37 cellular contexts compared by ENCODE assay signal in the genomic region with DNA sequence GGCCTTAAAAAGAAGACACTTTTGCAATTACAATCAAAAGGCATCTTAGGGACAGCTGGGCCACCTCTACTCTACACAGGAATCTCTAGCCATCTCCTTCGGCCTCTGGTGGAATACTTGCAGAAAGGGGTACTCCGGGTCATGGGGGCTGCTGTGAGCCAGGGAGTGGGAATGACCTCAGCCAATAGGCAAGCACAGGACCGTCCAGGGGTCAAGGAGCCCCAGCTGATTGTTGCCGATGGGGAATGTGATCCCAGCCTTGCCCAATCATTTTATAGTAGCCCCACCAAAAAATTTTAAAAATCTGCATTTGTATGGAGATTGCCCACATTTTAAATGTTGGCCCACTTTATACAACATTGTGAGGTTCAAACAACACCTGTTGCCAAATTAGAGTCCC. TPM values are rescaled to one million over a fixed set of nuclear protein-coding genes. Genes with fewer than 3 reads are reported as not detected.
A peak's percentile ranks its signal among the peaks of the same experiment; 100 is the strongest.
DNase-seq lines count a peak whose midpoint lies in the region; ATAC-seq and TF ChIP-seq lines count a peak whose summit lies in the region.
"Had no signal": no experiment of that assay in that cellular context is flagged by ENCODE, and none has a peak within 500 bp of the region (broad histone marks: within the 10 kb centered on the region; RNA-seq: fewer than 3 reads in every experiment).

No MANE protein-coding gene starts in this region.

- H3K4me1 ChIP-seq in esophagus muscularis mucosa (peaks cover 0 to 13% (median 10%) of the 10 kb centered on the region in 4 donors), gastrocnemius medialis (peaks cover 8 to 11% of the 10 kb centered on the region in 2 donors)
- H3K4me1 ChIP-seq: A549, BE2C, Caco-2 had no signal

- H3K4me3 ChIP-seq in esophagus muscularis mucosa (no peak overlapping the region), gastrocnemius medialis (no peak overlapping the region)
- H3K4me3 ChIP-seq: A549; BLaER1; BLaER1 treated with 17β-estradiol and CSF1 and Interleukin-3, amounts not matched to agents 10 nM and 100 nM had no signal

- H3K27ac ChIP-seq in esophagus muscularis mucosa (replicated peaks in 1 of 4) (no peak overlapping the region), gastrocnemius medialis (peak overlapping the region; percentile 69 to 83 (median 81))
- H3K27ac ChIP-seq: 22Rv1; A549; BLaER1; BLaER1 treated with 17β-estradiol and CSF1 and Interleukin-3, amounts not matched to agents 10 nM and 100 nM; C4-2B had no signal

- in situ Hi-C loops in gastrocnemius medialis (cut with MboI; ENCODE audit: low sequenced_read_pairs in 4 of 4): no loop called here

- H3K27ac Mint-ChIP-seq in osteocyte (ENCODE audit: unreplicated experiment) (no peak overlapping the region), T-cell (no peak overlapping the region)
- H3K27ac Mint-ChIP-seq in stimulated activated naive CD8-positive, alpha-beta T cell treated with anti-CD3 and anti-CD28 coated beads, Interleukin-15, amount 100 ng/mL, for 72 hours: no peak overlapping the region
- H3K27ac Mint-ChIP-seq: B cell; CD14-positive monocyte; CD4-positive, alpha-beta memory T cell; CD4-positive, alpha-beta T cell; CD4-positive, CD25-positive, alpha-beta regulatory T cell; CD8-positive, alpha-beta memory T cell; CD8-positive, alpha-beta T cell had no signal

- H3K9me3 ChIP-seq in esophagus muscularis mucosa (no peaks in the 10 kb centered on the region), gastrocnemius medialis (no peaks in the 10 kb centered on the region)
- H3K9me3 ChIP-seq: A549, BE2C, BLaER1, Caco-2 had no signal

- POLR2A ChIA-PET in T-cell (lab: Charles Lee): no interaction called here

- H3K4me3 Mint-ChIP-seq in osteocyte (ENCODE audit: unreplicated experiment) (no peak overlapping the region), T-cell (no peak overlapping the region)
- H3K4me3 Mint-ChIP-seq in stimulated activated naive CD8-positive, alpha-beta T cell treated with anti-CD3 and anti-CD28 coated beads, Interleukin-15, amount 100 ng/mL, for 72 hours: no peak overlapping the region
- H3K4me3 Mint-ChIP-seq: B cell; CD14-positive monocyte; CD4-positive, alpha-beta memory T cell; CD4-positive, alpha-beta T cell; CD4-positive, CD25-positive, alpha-beta regulatory T cell; CD8-positive, alpha-beta memory T cell; CD8-positive, alpha-beta T cell had no signal

- CTCF ChIA-PET in T-cell (lab: Charles Lee): interaction anchor here in 1 of 2 donors (0.7 kb wide), 1 partner anchor 1129 kb away, joined by 5 read pairs; no protein-coding TSS in a partner anchor

- WGBS in esophagus muscularis mucosa: 83% methylated on average over 4 of the region's 4 CpGs

- no peaks in the 10 kb centered on the region for H3K9me3 Mint-ChIP-seq in osteocyte (ENCODE audit: unreplicated experiment)
- no peaks in the 10 kb centered on the region for H3K9me3 Mint-ChIP-seq in stimulated activated naive CD8-positive, alpha-beta T cell treated with anti-CD3 and anti-CD28 coated beads, Interleukin-15, amount 100 ng/mL, for 72 hours
- H3K9me3 Mint-ChIP-seq in T-cell: no peaks in the 10 kb centered on the region
- H3K9me3 Mint-ChIP-seq: CD14-positive monocyte; CD4-positive, alpha-beta memory T cell; CD4-positive, alpha-beta T cell; CD4-positive, CD25-positive, alpha-beta regulatory T cell; CD8-positive, alpha-beta T cell had no signal

- H3K36me3 Mint-ChIP-seq in osteocyte (ENCODE audit: unreplicated experiment) (no peaks in the 10 kb centered on the region), T-cell (no peaks in the 10 kb centered on the region)
- H3K36me3 Mint-ChIP-seq: CD14-positive monocyte; CD4-positive, alpha-beta memory T cell; CD4-positive, CD25-positive, alpha-beta regulatory T cell; CD8-positive, alpha-beta memory T cell; CD8-positive, alpha-beta T cell had no signal

- ATAC-seq in gastrocnemius medialis: no peak
- ATAC-seq in stimulated activated naive CD8-positive, alpha-beta T cell treated with anti-CD3 and anti-CD28 coated beads, Interleukin-15, amount 100 ng/mL, for 72 hours: no peak
- ATAC-seq in T-cell (replicated peaks in 1 of 4): no peak
- ATAC-seq: A549; CD8-positive, alpha-beta T cell had no signal

- intact Hi-C loops in esophagus muscularis mucosa (cut with DNase I): no loop called here
- intact Hi-C loops in gastrocnemius medialis (cut with DNase I; ENCODE audit: low total_unique reads): no loop called here

- no peak for TF ChIP-seq EP300 in esophagus muscularis mucosa (IDR thresholded peaks at IDR 0.05)

- peak; percentile 86 for DNase-seq in esophagus muscularis mucosa (ENCODE audit: extremely low spot score)
- DNase-seq in islet precursor cell: peak; percentile 31
- peak; percentile 57 for DNase-seq in osteocyte (ENCODE audit: extremely low spot score, unreplicated experiment)
- DNase-seq in gastrocnemius medialis: no peak
- DNase-seq in NCI-H187 treated with DMSO at 0.1 percent for 48 hours (lab: John Stamatoyannopoulos, UW): no peak
- no peak for DNase-seq in AML-193 (lab: John Stamatoyannopoulos, UW)
- no peak for DNase-seq in stimulated activated naive CD8-positive, alpha-beta T cell treated with anti-CD3 and anti-CD28 coated beads, Interleukin-15, amount 100 ng/mL, for 72 hours
- no peak for DNase-seq in T-cell
- DNase-seq: 8988T; ACHN; BE2C; C1 segment of cervical spinal cord; Caco-2; Calu3; CD4-positive, alpha-beta memory T cell; CD4-positive, alpha-beta T cell; CD4-positive, CD25-positive, alpha-beta regulatory T cell; CD8-positive, alpha-beta memory T cell; CD8-positive, alpha-beta T cell; COR-L47; DMS 273 treated with DMSO at 0.1 percent for 48 hours; DMS153; DMS53; DMS79; DMS79 treated with DMSO at 0.1 percent for 48 hours; DND-41; EL had no signal

- TF ChIP-seq POLR2A in esophagus muscularis mucosa (IDR thresholded peaks at IDR 0.05; ENCODE audit: low read depth): no peak
- TF ChIP-seq POLR2A in gastrocnemius medialis (IDR thresholded peaks at IDR 0.05): no peak

- H3K36me3 ChIP-seq in esophagus muscularis mucosa (no peaks in the 10 kb centered on the region), gastrocnemius medialis (peaks cover 0 to 52% of the 10 kb centered on the region in 2 donors)
- H3K36me3 ChIP-seq: BE2C; BLaER1; BLaER1 treated with 17β-estradiol and CSF1 and Interleukin-3, amounts not matched to agents 10 nM and 100 nM had no signal

- H3K27me3 ChIP-seq in esophagus muscularis mucosa: no peaks in the 10 kb centered on the region
- no peaks in the 10 kb centered on the region for H3K27me3 ChIP-seq in gastrocnemius medialis
- H3K27me3 ChIP-seq: BE2C; BLaER1; BLaER1 treated with 17β-estradiol and CSF1 and Interleukin-3, amounts not matched to agents 10 nM and 100 nM had no signal

- H3K4me1 Mint-ChIP-seq in osteocyte (ENCODE audit: unreplicated experiment) (peaks cover 2% of the 10 kb centered on the region), T-cell (peaks cover 0 to 2% (median 0%) of the 10 kb centered on the region in 3 donors)
- H3K4me1 Mint-ChIP-seq in stimulated activated naive CD8-positive, alpha-beta T cell treated with anti-CD3 and anti-CD28 coated beads, Interleukin-15, amount 100 ng/mL, for 72 hours: no peaks in the 10 kb centered on the region
- H3K4me1 Mint-ChIP-seq: CD14-positive monocyte; CD8-positive, alpha-beta memory T cell had no signal

- H3K27me3 Mint-ChIP-seq in osteocyte (ENCODE audit: unreplicated experiment): peaks cover 25% of the 10 kb centered on the region
- H3K27me3 Mint-ChIP-seq in stimulated activated naive CD8-positive, alpha-beta T cell treated with anti-CD3 and anti-CD28 coated beads, Interleukin-15, amount 100 ng/mL, for 72 hours: no peaks in the 10 kb centered on the region
- H3K27me3 Mint-ChIP-seq in T-cell: peaks cover 5 to 10% of the 10 kb centered on the region in 2 donors

- no peak for TF ChIP-seq CTCF in esophagus muscularis mucosa (IDR thresholded peaks at IDR 0.05)
- TF ChIP-seq CTCF in osteocyte (IDR thresholded peaks at IDR 0.05): no peak
- no peak for TF ChIP-seq CTCF in gastrocnemius medialis (IDR thresholded peaks at IDR 0.05 in 4 of 5, conservative IDR thresholded peaks at IDR 0.05 in 1 of 5)

RNA-seq across cellular contexts. Expression of a gene that starts 16.9 kb away (rescaled TPM):
- total RNA-seq in esophagus muscularis mucosa: not detected
- total RNA-seq in osteocyte: not detected in 2 replicates
- not detected for total RNA-seq in gastrocnemius medialis
- not detected for total RNA-seq in T-cell
- total RNA-seq: A172; A673; B cell; Caco-2; Calu3; CD4-positive, alpha-beta memory T cell; CD4-positive, alpha-beta T cell; CD4-positive, CD25-positive, alpha-beta regulatory T cell; CD8-positive, alpha-beta memory T cell; CD8-positive, alpha-beta T cell; Daoy had no signal

RNA-seq across cellular contexts. Expression of a gene that starts 26.9 kb away (rescaled TPM):
- total RNA-seq in esophagus muscularis mucosa (not detected), osteocyte (not detected in 2 replicates), gastrocnemius medialis (10 to 100 TPM in 3 of 4 donors, 1 to 10 TPM in 1; 8.8 to 22.9 (median 16.4) TPM), T-cell (not detected)
- total RNA-seq: A172; A673; B cell; Caco-2; Calu3; CD4-positive, alpha-beta memory T cell; CD4-positive, alpha-beta T cell; CD4-positive, CD25-positive, alpha-beta regulatory T cell; CD8-positive, alpha-beta memory T cell; CD8-positive, alpha-beta T cell; Daoy had no signal

Comparison
In these comparisons a context has a peak if more than half of its experiments do, and no peak if none do; other contexts are left out.
1. DNase-seq: peak in esophagus muscularis mucosa (single experiment), islet precursor cell (single experiment) and osteocyte (single experiment); none in gastrocnemius medialis (0 of 2), NCI-H187 treated with DMSO at 0.1 percent for 48 hours (single experiment), AML-193 (0 of 2), stimulated activated naive CD8-positive, alpha-beta T cell treated with anti-CD3 and anti-CD28 coated beads, Interleukin-15, amount 100 ng/mL, for 72 hours (0 of 2) and T-cell (0 of 34).
2. H3K27ac ChIP-seq: peak in gastrocnemius medialis (4 of 4); none in esophagus muscularis mucosa (0 of 4).